ENCODE assay signal across 8 cellular contexts in the genomic region with DNA sequence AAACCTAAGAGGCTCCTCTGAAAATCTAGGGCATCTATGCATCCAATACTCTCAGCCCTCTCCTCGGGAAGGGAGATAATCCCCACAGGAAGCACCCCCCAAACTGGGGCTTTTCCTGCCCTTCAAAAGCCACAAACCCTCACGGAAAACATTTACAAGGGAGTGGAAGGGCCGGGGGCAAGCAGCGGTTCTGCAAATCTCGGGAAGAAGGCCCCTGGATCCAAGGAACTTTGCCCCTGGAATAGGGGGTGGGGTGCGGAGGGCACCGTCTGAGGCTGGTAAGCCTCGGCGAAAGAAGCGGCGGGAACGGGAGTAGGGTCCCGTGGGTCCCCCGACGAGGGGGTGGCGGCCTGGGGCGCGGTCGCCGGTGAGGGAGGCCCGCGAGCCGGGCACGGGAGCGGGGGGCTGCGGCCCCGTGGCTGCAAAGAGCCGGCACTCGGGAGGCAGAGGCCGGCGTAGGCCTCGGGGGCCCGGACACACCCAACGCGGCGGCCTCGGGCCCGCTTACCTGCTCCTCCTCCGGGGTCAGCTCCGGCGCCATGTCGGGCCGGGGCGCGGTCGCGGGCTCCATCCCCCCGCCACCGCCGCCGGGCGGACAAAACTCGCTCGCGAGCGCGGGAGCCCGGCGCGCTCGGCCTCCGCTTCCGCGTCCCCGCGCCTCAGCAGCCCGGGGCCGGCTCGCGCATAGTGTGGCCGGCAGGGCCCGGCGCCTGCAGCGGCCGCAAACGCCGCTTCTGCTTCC. TPM values are rescaled to one million over a fixed set of nuclear protein-coding genes. Genes with fewer than 3 reads are reported as not detected.
DNase-seq lines count a peak whose midpoint lies in the region; ATAC-seq and TF ChIP-seq lines count a peak whose summit lies in the region.

No MANE protein-coding gene starts in this region.

- in situ Hi-C loops in Panc1 (cut with HindIII; ENCODE audit: low pct_unique_long_range_greater_than_20kb, low sequenced_read_pairs) = no loop called here

- CTCF ChIA-PET in CD8-positive, alpha-beta memory T cell (lab: Charles Lee) = interaction anchor here (0.7 to 1.5 kb wide), 8 partner anchors 11 to 125 kb away, joined by 3 to 7 read pairs (median 4); a partner anchor contains a TSS
- CTCF ChIA-PET in Panc1 (lab: Charles Lee) = interaction anchor here (0.5 to 0.6 kb wide), 2 partner anchors 19 to 128 kb away, joined by 5 to 7 read pairs; no protein-coding TSS in a partner anchor

- H3K4me3 Mint-ChIP-seq in CD8-positive, alpha-beta memory T cell = peak overlapping the region; percentile 90 to 97 (median 95)
- H3K4me3 Mint-ChIP-seq in GM23338 = peak overlapping the region; percentile 98

- peak overlapping the region; percentile 81 for H3K4me2 ChIP-seq in GM23338
- H3K4me2 ChIP-seq in skeletal muscle satellite cell (ENCODE audit: low read length) = peak overlapping the region; percentile 96

- DNase-seq in CD8-positive, alpha-beta memory T cell = peak; percentile 4 to 47 (median 25)
- DNase-seq in GM23338 (ENCODE audit: low spot score) (peak; percentile 41), Panc1 (ENCODE audit: low read depth, low spot score) (no peak), ascending aorta (ENCODE audit: low spot score in 2 of 2) (no peak), iPS DF 6.9 (ENCODE audit: low read depth, low spot score) (no peak), GM19240 (ENCODE audit: insufficient read length, low spot score) (no peak)

- no peak for TF ChIP-seq CTCF in GM23338 (conservative IDR thresholded peaks at IDR 0.05; ENCODE audit: low read depth in 2 of 2)
- no peak for TF ChIP-seq CTCF in Panc1 (IDR thresholded peaks at IDR 0.05)
- no peak for TF ChIP-seq CTCF in ascending aorta (IDR thresholded peaks at IDR 0.05)

- peaks cover 11% of the 10 kb centered on the region for H3K4me1 ChIP-seq in CD8-positive, alpha-beta memory T cell (ENCODE audit: insufficient read depth, low read length)
- H3K4me1 ChIP-seq in GM23338 (ENCODE audit: insufficient read depth) (peaks cover 35% of the 10 kb centered on the region), Panc1 (ENCODE audit: control insufficient read depth, insufficient read depth, low read length) (peaks cover 14% of the 10 kb centered on the region), ascending aorta (peaks cover 4 to 9% of the 10 kb centered on the region in 2 donors), iPS DF 6.9 (ENCODE audit: control insufficient read depth, insufficient read depth, low read length) (0 out of 2 replicates have a peak, but pooled peaks cover 2% of the 10 kb centered on the region), skeletal muscle satellite cell (ENCODE audit: control insufficient read depth, insufficient read depth, low read length) (peaks cover 16% of the 10 kb centered on the region)

- peaks cover 48% of the 10 kb centered on the region for H3K79me2 ChIP-seq in GM23338 (replicated peaks; ENCODE audit: insufficient read depth)

- H3F3A ChIP-seq in GM23338 (replicated peaks; ENCODE audit: low read depth) = peaks cover 12% of the 10 kb centered on the region

- H3K9me2 ChIP-seq in GM23338 (ENCODE audit: insufficient read depth) = no peaks in the 10 kb centered on the region

- no peaks in the 10 kb centered on the region for H3K27me3 Mint-ChIP-seq in CD8-positive, alpha-beta memory T cell
- H3K27me3 Mint-ChIP-seq in GM23338 (ENCODE audit: insufficient read depth, low read depth, poor library complexity) = peaks cover 15% of the 10 kb centered on the region

- POLR2A ChIA-PET in CD8-positive, alpha-beta memory T cell (lab: Charles Lee) = interaction anchor here (1.0 to 2.6 kb wide), 8 partner anchors 9 to 210 kb away, joined by 3 to 27 read pairs (median 8); a partner anchor contains a TSS
- POLR2A ChIA-PET in Panc1 (lab: Charles Lee) = interaction anchor here (0.6 kb wide), 2 partner anchors 28 to 294 kb away, joined by 3 read pairs; no protein-coding TSS in a partner anchor

- H3K9me3 ChIP-seq in CD8-positive, alpha-beta memory T cell (ENCODE audit: low read length) = no peaks in the 10 kb centered on the region
- H3K9me3 ChIP-seq in Panc1 (ENCODE audit: control insufficient read depth, insufficient read depth, low read depth, low read length) (no peaks in the 10 kb centered on the region), ascending aorta (no peaks in the 10 kb centered on the region), iPS DF 6.9 (ENCODE audit: control insufficient read depth, insufficient read depth, low read length) (no peaks in the 10 kb centered on the region), skeletal muscle satellite cell (replicated peaks; ENCODE audit: low read length) (no peaks in the 10 kb centered on the region)

- H3K27ac ChIP-seq in CD8-positive, alpha-beta memory T cell (ENCODE audit: low read depth, low read length) = peak overlapping the region; percentile 66
- H3K27ac ChIP-seq in GM23338 (ENCODE audit: low read depth) (peak overlapping the region; percentile 95), Panc1 (ENCODE audit: low read length) (peak overlapping the region; percentile 95), ascending aorta (peak overlapping the region; percentile 85 to 88), iPS DF 6.9 (ENCODE audit: low read length) (no peak overlapping the region)

- H3K36me3 ChIP-seq in CD8-positive, alpha-beta memory T cell (ENCODE audit: insufficient read depth, low read length) = no peaks in the 10 kb centered on the region
- H3K36me3 ChIP-seq in GM23338 (ENCODE audit: insufficient read depth) (no peaks in the 10 kb centered on the region), Panc1 (ENCODE audit: control insufficient read depth, insufficient read depth, low read length) (no peaks in the 10 kb centered on the region; the same call in 1 of the 2 replicates), ascending aorta (no peaks in the 10 kb centered on the region), iPS DF 6.9 (ENCODE audit: control insufficient read depth, insufficient read depth, low read length) (no peaks in the 10 kb centered on the region), skeletal muscle satellite cell (ENCODE audit: insufficient read depth, low read length) (peaks cover 4% of the 10 kb centered on the region)

- H3K36me3 Mint-ChIP-seq in CD8-positive, alpha-beta memory T cell = peaks cover 0 to 9% (median 0%) of the 10 kb centered on the region in 3 donors
- peaks cover 13% of the 10 kb centered on the region; the same call in 2 of the 3 replicates for H3K36me3 Mint-ChIP-seq in GM23338 (ENCODE audit: low read depth)

- no CpG with 5 or more reads among the region's 77 CpGs for WGBS in iPS DF 6.9 (ENCODE audit: insufficient coverage, insufficient read length)

- H3K27me3 ChIP-seq in CD8-positive, alpha-beta memory T cell (ENCODE audit: insufficient read depth, low read length, poor library complexity, severe bottlenecking) = no peaks in the 10 kb centered on the region
- H3K27me3 ChIP-seq in GM23338 (ENCODE audit: insufficient read depth) (no peaks in the 10 kb centered on the region), Panc1 (ENCODE audit: control insufficient read depth, insufficient read depth, low read length) (no peaks in the 10 kb centered on the region), ascending aorta (no peaks in the 10 kb centered on the region), iPS DF 6.9 (ENCODE audit: control insufficient read depth, insufficient read depth, low read length) (no peaks in the 10 kb centered on the region), skeletal muscle satellite cell (ENCODE audit: control insufficient read depth, insufficient read depth, low read length) (no peaks in the 10 kb centered on the region)

- H2AFZ ChIP-seq in GM23338 = peak overlapping the region; percentile 66; the same call in 1 of the 2 replicates

- H4K20me1 ChIP-seq in GM23338 (replicated peaks; ENCODE audit: insufficient read depth) = peaks cover 3% of the 10 kb centered on the region; the same call in 1 of the 2 replicates

- peak overlapping the region; percentile 55 for H3K4me3 ChIP-seq in CD8-positive, alpha-beta memory T cell (ENCODE audit: low read length)
- peak overlapping the region; percentile 100 for H3K4me3 ChIP-seq in GM23338
- H3K4me3 ChIP-seq in Panc1 (ENCODE audit: low read depth in 2 of 2, low read length in 2 of 2) = peak overlapping the region; percentile 86 to 98
- H3K4me3 ChIP-seq in ascending aorta = peak overlapping the region; percentile 94 to 97
- H3K4me3 ChIP-seq in iPS DF 6.9 (ENCODE audit: low read length) = peak overlapping the region; percentile 78
- peak overlapping the region; percentile 77 for H3K4me3 ChIP-seq in skeletal muscle satellite cell (ENCODE audit: low read length)

- BruUV-seq in Panc1 (replicated peaks; lab: Mats Ljungman, UMichigan) = no TSS peak

- H3K9ac ChIP-seq in skeletal muscle satellite cell (ENCODE audit: low read depth, low read length) = peak overlapping the region; percentile 97

- peak; percentile 28 for ATAC-seq in GM23338
- peak; percentile 67 for ATAC-seq in Panc1
- no peak for ATAC-seq in GM19467 (IDR thresholded peaks at IDR 0.05; ENCODE audit: unreplicated experiment)

- intact Hi-C loops in Panc1 (cut with micrococcal nuclease; ENCODE audit: unreplicated experiment) (no loop called here), ascending aorta (cut with DNase I) (loop anchor here (2.0 to 5.0 kb wide), 5 partner anchors 44 to 126 kb away; a partner anchor contains a TSS)

- H3K27ac Mint-ChIP-seq in CD8-positive, alpha-beta memory T cell = peak overlapping the region; percentile 75 to 98 (median 94)
- H3K27ac Mint-ChIP-seq in GM23338 = peak overlapping the region; percentile 97

- no peaks in the 10 kb centered on the region for H3K9me3 Mint-ChIP-seq in CD8-positive, alpha-beta memory T cell
- 0 out of 3 replicates have a peak, but pooled peaks cover 5% of the 10 kb centered on the region for H3K9me3 Mint-ChIP-seq in GM23338

- peaks cover 30 to 36% (median 33%) of the 10 kb centered on the region in 3 donors for H3K4me1 Mint-ChIP-seq in CD8-positive, alpha-beta memory T cell
- peaks cover 24% of the 10 kb centered on the region for H3K4me1 Mint-ChIP-seq in GM23338

TF ChIP-seq in GM23338, 12 proteins besides CTCF, POLR2A, EP300 and RAD21 (continues in another document):
- no peak for TF ChIP-seq ZNF114 (CRISPR knock-in tag; IDR thresholded peaks at IDR 0.05)
- no peak for TF ChIP-seq JUNB (IDR thresholded peaks at IDR 0.05; ENCODE audit: unreplicated experiment)
- TF ChIP-seq EZH2phosphoT487 (IDR thresholded peaks at IDR 0.05; ENCODE audit: unreplicated experiment) = no peak

RNA-seq across cellular contexts. Expression of a gene that starts 0.7 kb away (rescaled TPM):
- total RNA-seq in CD8-positive, alpha-beta memory T cell = 10 to 100 TPM; 22.0 to 22.3 TPM
- polyA plus RNA-seq in CD8-positive, alpha-beta memory T cell = 34.1 TPM
- 27.2 and 32.7 TPM in 2 replicates for total RNA-seq in GM23338 (2014; rRNA removed; shearing (Covaris generic))
- polyA plus RNA-seq in GM23338 (2016; fragmentation: Nextera tagmentation; extraction: Ambion mirVana) = 12.1 and 13.3 TPM in 2 replicates
- 38.4 TPM for total RNA-seq in Panc1 (2021; ENCODE audit: unreplicated experiment)
- 33.8 TPM for polyA plus RNA-seq in Panc1 (2012; ENCODE audit: insufficient read length)
- total RNA-seq in ascending aorta = 7.1 TPM
- total RNA-seq in skeletal muscle satellite cell (2012; rRNA removed) = 13.9 and 20.8 TPM in 2 replicates

RNA-seq across cellular contexts. Expression of a gene that starts 47.1 kb away (rescaled TPM):
- 10 to 100 TPM; 24.6 to 26.9 TPM for total RNA-seq in CD8-positive, alpha-beta memory T cell
- polyA plus RNA-seq in CD8-positive, alpha-beta memory T cell = 37.4 TPM
- total RNA-seq in GM23338 (2014; rRNA removed; shearing (Covaris generic)) = 27.7 and 31.5 TPM in 2 replicates
- polyA plus RNA-seq in GM23338 (2016; fragmentation: Nextera tagmentation; extraction: Ambion mirVana) = 20.5 and 22.4 TPM in 2 replicates
- total RNA-seq in Panc1 (2021; ENCODE audit: unreplicated experiment) (52.1 TPM), ascending aorta (6.7 TPM)
- 31.4 TPM for polyA plus RNA-seq in Panc1 (2012; ENCODE audit: insufficient read length)
- 25.6 and 27.1 TPM in 2 replicates for total RNA-seq in skeletal muscle satellite cell (2012; rRNA removed)

Comparison
In these comparisons a context has a peak if more than half of its experiments do, and no peak if none do; other contexts are left out.
1. DNase-seq: peak in CD8-positive, alpha-beta memory T cell (5 of 5) and GM23338 (single experiment); none in Panc1 (single experiment), ascending aorta (0 of 2), iPS DF 6.9 (single experiment) and GM19240 (single experiment).
2. Peak in every context shown above with its lines, with median percentiles within 50 percentile points of each other: H3K4me3 ChIP-seq.